Comparison of ENCODE assay signal across 8 cellular contexts in the genomic region with DNA sequence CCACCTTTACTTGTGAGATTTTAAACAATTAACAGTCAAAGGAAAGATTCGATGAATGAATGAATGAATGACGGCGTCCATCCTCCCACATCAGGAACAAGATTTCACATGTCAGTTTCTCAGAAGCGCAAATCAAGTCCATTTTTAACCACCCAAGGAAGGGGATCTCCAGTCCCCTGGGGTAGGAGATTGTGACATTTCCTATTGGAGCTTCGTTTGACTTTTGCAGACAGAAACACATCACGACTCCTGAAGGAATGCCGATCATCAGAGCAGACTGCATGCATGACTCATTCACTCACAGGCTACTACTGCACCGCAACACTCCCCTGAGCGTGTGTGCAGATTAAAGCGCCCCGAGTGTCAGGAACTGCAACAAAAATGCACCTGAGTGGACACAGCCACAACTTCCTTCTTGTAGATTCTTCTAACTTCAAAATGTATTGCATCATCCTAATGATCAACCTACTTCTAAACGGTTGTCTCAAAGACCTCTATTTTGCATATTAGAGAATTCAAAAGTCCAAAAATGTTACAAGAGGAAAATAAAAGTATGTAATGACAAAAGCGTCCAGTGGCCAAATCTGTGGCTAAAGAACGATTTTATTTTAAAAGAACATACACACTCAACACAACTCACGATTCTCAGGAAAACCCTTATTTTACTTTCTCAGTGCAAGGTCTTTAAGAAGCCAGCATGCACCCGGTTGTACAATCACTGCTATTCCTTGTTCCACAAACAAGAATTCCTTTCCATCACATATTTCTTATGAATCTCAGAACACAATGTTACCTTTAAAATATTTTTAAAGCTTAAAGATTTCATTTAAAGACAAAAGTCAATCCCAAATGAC.
DNase-seq lines count a peak whose midpoint lies in the region; ATAC-seq and TF ChIP-seq lines count a peak whose summit lies in the region.

No MANE protein-coding gene starts in this region.

- no peak overlapping the region for H2BK15ac ChIP-seq in IMR-90 (ENCODE audit: low read depth, low read length)

- DNase-seq in CD4-positive, alpha-beta T cell = peak in 9 of 10 experiments; percentile 33 to 65 (median 55)
- DNase-seq in IMR-90 (peak; percentile 84), endodermal cell (no peak), iPS-NIHi7 (ENCODE audit: extremely low spot score) (no peak), NCI-H128 (lab: John Stamatoyannopoulos, UW; ENCODE audit: unreplicated experiment) (no peak)
- DNase-seq in activated CD4-positive, alpha-beta T cell treated with anti-CD3 and anti-CD28 coated beads, Interleukin-2, amount 50 U/mL, for 1 hour = peak; percentile 57

- no peak overlapping the region for H4K8ac ChIP-seq in IMR-90 (ENCODE audit: low read depth in 2 of 2, low read length in 2 of 2)

- peak overlapping the region; percentile 96 for H3K4me3 Mint-ChIP-seq in CD4-positive, alpha-beta T cell
- H3K4me3 Mint-ChIP-seq in endodermal cell = no peak overlapping the region

- H3K27me3 ChIP-seq in CD4-positive, alpha-beta T cell (ENCODE audit: control insufficient read depth, insufficient read depth, low read length) = no peaks in the 10 kb centered on the region
- H3K27me3 ChIP-seq in IMR-90 (ENCODE audit: control insufficient read depth, insufficient read depth, low read length) (no peaks in the 10 kb centered on the region), endodermal cell (ENCODE audit: control insufficient read depth, insufficient read depth, low read length, poor library complexity, severe bottlenecking) (peaks cover 5% of the 10 kb centered on the region), parathyroid adenoma (ENCODE audit: control insufficient read depth, insufficient read depth, low read length) (no peaks in the 10 kb centered on the region)

- H2BK120ac ChIP-seq in IMR-90 (ENCODE audit: low read depth, low read length) = 0 out of 2 replicates have a peak overlapping the region, but pooled peaks have one; percentile 10

- H3K9me3 ChIP-seq in CD4-positive, alpha-beta T cell (ENCODE audit: control insufficient read depth, low read length) = no peaks in the 10 kb centered on the region
- H3K9me3 ChIP-seq in IMR-90 (ENCODE audit: control insufficient read depth, insufficient read depth, low read length) = no peaks in the 10 kb centered on the region
- no peaks in the 10 kb centered on the region for H3K9me3 ChIP-seq in endodermal cell (ENCODE audit: control insufficient read depth, low read length)
- no peaks in the 10 kb centered on the region for H3K9me3 ChIP-seq in parathyroid adenoma (ENCODE audit: control insufficient read depth, low read length)

- H3K9me1 ChIP-seq in IMR-90 (ENCODE audit: insufficient read depth, low read length) = peaks cover 38% of the 10 kb centered on the region

- H3K18ac ChIP-seq in IMR-90 (ENCODE audit: low read depth, low read length) = no peak overlapping the region

- no peak overlapping the region for H4K91ac ChIP-seq in IMR-90 (ENCODE audit: insufficient read depth, low read depth, low read length)

- no peak overlapping the region for H3K27ac ChIP-seq in CD4-positive, alpha-beta T cell (ENCODE audit: low read depth, low read length)
- H3K27ac ChIP-seq in IMR-90 (ENCODE audit: insufficient read depth, low read length) (no peak overlapping the region), endodermal cell (ENCODE audit: low read depth, low read length) (no peak overlapping the region), parathyroid adenoma (no peak overlapping the region)

- H3K27me3 Mint-ChIP-seq in CD4-positive, alpha-beta T cell = no peaks in the 10 kb centered on the region
- peaks cover 23% of the 10 kb centered on the region for H3K27me3 Mint-ChIP-seq in endodermal cell (ENCODE audit: insufficient read depth)

- H3K4ac ChIP-seq in IMR-90 (ENCODE audit: low read depth, low read length) = peak overlapping the region; percentile 59

- BruUV-seq in IMR-90 (replicated peaks; lab: Mats Ljungman, UMichigan) = TSS peak; percentile 30

- TF ChIP-seq CTCF in CD4-positive, alpha-beta T cell (IDR thresholded peaks at IDR 0.05) = no peak
- TF ChIP-seq CTCF in IMR-90 (conservative IDR thresholded peaks at IDR 0.05; ENCODE audit: low read depth, low read length) (no peak), endodermal cell (conservative IDR thresholded peaks at IDR 0.05) (no peak), parathyroid adenoma (IDR thresholded peaks at IDR 0.05) (no peak)

- WGBS in IMR-90 (ENCODE audit: extremely low coverage in 2 of 2, insufficient read length in 1 of 2), 2 experiments = 60% methylated on average over 2 of the region's 16 CpGs; no CpG with 5 or more reads in 1 of the 2 experiments
- WGBS in endodermal cell (ENCODE audit: insufficient coverage in 1 of 2, insufficient read length in 1 of 2), 2 experiments = 86 to 89% methylated on average over 13 to 16 of the region's 16 CpGs

- POLR2A ChIA-PET in CD4-positive, alpha-beta T cell (lab: Charles Lee) = interaction anchor here (1.6 kb wide), 1 partner anchor 19 kb away, joined by 5 read pairs; no protein-coding TSS in a partner anchor
- POLR2A ChIA-PET in IMR-90 (lab: Charles Lee; ENCODE audit: unreplicated experiment) = no interaction called here

- dilution Hi-C loops in IMR-90 (cut with HindIII; ENCODE audit: low sequenced_read_pairs, unreplicated experiment) = no loop called here

- peaks cover 72% of the 10 kb centered on the region for H3K36me3 Mint-ChIP-seq in CD4-positive, alpha-beta T cell (ENCODE audit: low read depth)
- H3K36me3 Mint-ChIP-seq in endodermal cell (ENCODE audit: low read depth) = peaks cover 29% of the 10 kb centered on the region

- H2AK9ac ChIP-seq in IMR-90 (replicated peaks; ENCODE audit: low read depth, low read length, poor library complexity) = no peak overlapping the region

- peaks cover 62% of the 10 kb centered on the region for H4K20me1 ChIP-seq in IMR-90 (ENCODE audit: insufficient read depth, low read length)

- peak overlapping the region; percentile 99 for H3K4me3 ChIP-seq in IMR-90 (ENCODE audit: insufficient read depth, low read depth, low read length)
- H3K4me3 ChIP-seq in endodermal cell (ENCODE audit: low read length) = peak overlapping the region; percentile 99
- H3K4me3 ChIP-seq in parathyroid adenoma (ENCODE audit: low read depth, low read length) = peak overlapping the region; percentile 69

- intact Hi-C loops in CD4-positive, alpha-beta T cell (cut with DNase I, micrococcal nuclease) = loop anchor here (1.0 to 5.0 kb wide), 10 partner anchors 14 to 235 kb away; a partner anchor contains a TSS
- intact Hi-C loops in IMR-90 (cut with micrococcal nuclease) = loop anchor here (2.0 to 5.0 kb wide), 4 partner anchors 13 to 235 kb away; a partner anchor contains a TSS

- ATAC-seq in CD4-positive, alpha-beta T cell (ENCODE audit: poor library complexity) = peak; percentile 54
- ATAC-seq in GM21360 (IDR thresholded peaks at IDR 0.05; ENCODE audit: unreplicated experiment) = peak; percentile 30
- ATAC-seq in IMR-90 (ENCODE audit: low read depth) = 0 out of 2 replicates have a peak, but pooled peaks have one; percentile 6

- H3K36me3 ChIP-seq in IMR-90 (ENCODE audit: control insufficient read depth, insufficient read depth, low read length) = peaks cover 33% of the 10 kb centered on the region
- peaks cover 27% of the 10 kb centered on the region for H3K36me3 ChIP-seq in endodermal cell (ENCODE audit: control insufficient read depth, insufficient read depth, low read length)
- no peaks in the 10 kb centered on the region for H3K36me3 ChIP-seq in parathyroid adenoma (ENCODE audit: control insufficient read depth, insufficient read depth, low read length)

- peak; percentile 53 for TF ChIP-seq POLR2A in IMR-90 (IDR thresholded peaks at IDR 0.05; ENCODE audit: low read depth, low read length)

- peak overlapping the region; percentile 57; the same call in 1 of the 2 replicates for H2BK20ac ChIP-seq in IMR-90 (ENCODE audit: low read depth, low read length)

- H3K56ac ChIP-seq in IMR-90 (ENCODE audit: extremely low read depth, insufficient read depth, low read length) = peak overlapping the region; percentile 46; the same call in 1 of the 2 replicates

- in situ Hi-C loops in IMR-90 (cut with MboI; ENCODE audit: low sequenced_read_pairs) = no loop called here

- H3K27ac Mint-ChIP-seq in CD4-positive, alpha-beta T cell = peak overlapping the region; percentile 93
- no peak overlapping the region for H3K27ac Mint-ChIP-seq in endodermal cell

- H3K23ac ChIP-seq in IMR-90 (ENCODE audit: low read depth, low read length) = peak overlapping the region; percentile 87

- no peak overlapping the region for H4K5ac ChIP-seq in IMR-90 (ENCODE audit: low read depth, low read length)

- H3K79me2 ChIP-seq in parathyroid adenoma = peaks cover 17% of the 10 kb centered on the region

- peak overlapping the region; percentile 94; the same call in 1 of the 2 replicates for H3K9ac ChIP-seq in IMR-90 (ENCODE audit: low read depth, low read length)
- H3K9ac ChIP-seq in endodermal cell (ENCODE audit: extremely low read depth, low read length, poor library complexity, severe bottlenecking) = no peak overlapping the region
- no peak overlapping the region for H3K9ac ChIP-seq in parathyroid adenoma

- peak overlapping the region; percentile 16; the same call in 1 of the 2 replicates for H2AK5ac ChIP-seq in IMR-90 (ENCODE audit: low read depth, low read length)

- H3K79me1 ChIP-seq in IMR-90 (ENCODE audit: low read depth in 1 of 2, low read length in 2 of 2) = peaks cover 4 to 71% of the 10 kb centered on the region in 2 experiments; a peak in 2 of 4 replicates

- peaks cover 11% of the 10 kb centered on the region for H3K4me1 ChIP-seq in IMR-90 (ENCODE audit: control insufficient read depth, insufficient read depth, low read length)
- peaks cover 9% of the 10 kb centered on the region for H3K4me1 ChIP-seq in endodermal cell (ENCODE audit: control insufficient read depth, insufficient read depth, low read length)
- peaks cover 29% of the 10 kb centered on the region for H3K4me1 ChIP-seq in parathyroid adenoma

- H3K14ac ChIP-seq in IMR-90 (replicated peaks; ENCODE audit: low read depth, low read length) = peak overlapping the region; percentile 65

- H3K4me1 Mint-ChIP-seq in CD4-positive, alpha-beta T cell (ENCODE audit: low read depth) = peaks cover 80% of the 10 kb centered on the region
- peaks cover 11% of the 10 kb centered on the region for H3K4me1 Mint-ChIP-seq in endodermal cell

- no peak for TF ChIP-seq RAD21 in IMR-90 (IDR thresholded peaks at IDR 0.05; ENCODE audit: low read length)

- peak overlapping the region; percentile 53 for H3K4me2 ChIP-seq in IMR-90 (ENCODE audit: low read depth, low read length)
- peak overlapping the region; percentile 26 for H3K4me2 ChIP-seq in parathyroid adenoma (ENCODE audit: low read length)

- no peak overlapping the region for H2AFZ ChIP-seq in IMR-90 (replicated peaks; ENCODE audit: low read length, poor library complexity)
- H2AFZ ChIP-seq in parathyroid adenoma = no peak overlapping the region

- CTCF ChIA-PET in CD4-positive, alpha-beta T cell (lab: Charles Lee) = interaction anchor here (0.6 to 2.4 kb wide), 5 partner anchors 10 to 59 kb away, joined by 3 to 9 read pairs (median 3); no protein-coding TSS in a partner anchor
- CTCF ChIA-PET in IMR-90 (lab: Yijun Ruan, JAX) = no interaction called here

- H3K9me3 Mint-ChIP-seq in CD4-positive, alpha-beta T cell = no peaks in the 10 kb centered on the region
- H3K9me3 Mint-ChIP-seq in endodermal cell = no peaks in the 10 kb centered on the region

- peak overlapping the region; percentile 56 for H2BK5ac ChIP-seq in IMR-90 (ENCODE audit: low read depth, low read length, poor library complexity, severe bottlenecking)

TF ChIP-seq in IMR-90, 13 proteins besides CTCF, POLR2A, EP300 and RAD21 (continues in another document):
- no peak for TF ChIP-seq RCOR1 (IDR thresholded peaks at IDR 0.05; ENCODE audit: insufficient replicate concordance, low read length)

Comparison
In these comparisons a context has a peak if more than half of its experiments do, and no peak if none do; other contexts are left out.
1. DNase-seq: peak in CD4-positive, alpha-beta T cell (9 of 10), IMR-90 (single experiment) and activated CD4-positive, alpha-beta T cell treated with anti-CD3 and anti-CD28 coated beads, Interleukin-2, amount 50 U/mL, for 1 hour (single experiment); none in endodermal cell (single experiment), iPS-NIHi7 (single experiment) and NCI-H128 (single experiment).
2. Peak in every context shown above with its lines, with median percentiles within 50 percentile points of each other: ATAC-seq and H3K4me3 ChIP-seq.